In the genomic region with DNA sequence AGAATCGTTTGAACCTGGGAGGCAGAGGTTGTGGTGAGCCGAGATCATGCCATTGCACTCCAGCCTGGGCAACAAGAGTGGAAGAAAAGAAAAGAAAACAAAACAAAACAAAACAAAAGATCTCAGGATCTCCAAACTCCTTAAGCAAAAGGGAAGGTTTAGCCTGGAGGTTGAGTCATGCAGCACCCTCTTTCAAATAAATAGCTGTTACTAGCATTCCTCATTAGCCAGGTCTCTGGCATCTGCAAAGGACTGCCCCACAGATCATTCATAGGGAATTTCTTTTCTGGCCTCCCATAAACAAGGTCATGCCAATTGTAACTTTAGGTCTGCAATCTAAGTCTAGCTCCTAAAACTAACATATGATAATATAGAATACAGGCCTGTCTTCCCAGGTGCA, we compare ENCODE assay signal across 23 cellular contexts. TPM values are rescaled to one million over a fixed set of nuclear protein-coding genes. Genes with fewer than 3 reads are reported as not detected.
A peak's percentile ranks its signal among the peaks of the same experiment; 100 is the strongest.
DNase-seq lines count a peak whose midpoint lies in the region; ATAC-seq and TF ChIP-seq lines count a peak whose summit lies in the region.
"Had no signal": no experiment of that assay in that cellular context is flagged by ENCODE, and none has a peak within 500 bp of the region (broad histone marks: within the 10 kb centered on the region; RNA-seq: fewer than 3 reads in every experiment).

No MANE protein-coding gene starts in this region.

- H3K4me1 ChIP-seq in HCT116 (ENCODE audit: control insufficient read depth in 1 of 2, insufficient read depth in 2 of 2, low read length in 2 of 2), result peaks cover 12 to 58% of the 10 kb centered on the region in 2 experiments
- H3K4me1 ChIP-seq in RWPE2 (ENCODE audit: insufficient read depth, poor library complexity, severe bottlenecking), result peaks cover 48% of the 10 kb centered on the region
- H3K4me1 ChIP-seq in foreskin keratinocyte, result peaks cover 44% of the 10 kb centered on the region

- peak; percentile 65 for DNase-seq in A172 (ENCODE audit: low spot score)
- no peak for DNase-seq in HCT116 (ENCODE audit: low read depth, low spot score)
- DNase-seq in RWPE2 (ENCODE audit: low spot score), result no peak
- DNase-seq in foreskin keratinocyte, result peak; percentile 70 to 88
- DNase-seq in NCI-H524 (lab: John Stamatoyannopoulos, UW), result no peak
- no peak for DNase-seq in posterior cingulate gyrus
- DNase-seq: activated CD4-positive, CD25-positive, alpha-beta regulatory T cell treated with anti-CD3 and anti-CD28 coated beads, Interleukin-2, amount 50 U/mL, for 72 hours; activated T-cell treated with anti-CD3 and anti-CD28 coated beads, Interleukin-2, amount 50 U/mL, for 48 hours; DMS53; erythroblast; Karpas-422; left lung; mucosa of descending colon; NCI-H1436 treated with DMSO at 0.1 percent for 48 hours; NCI-H2171 treated with DMSO at 0.1 percent for 48 hours; stimulated activated CD4-positive, alpha-beta T cell treated with anti-CD3 and anti-CD28 coated beads, Interleukin-12 subunit alpha, Interleukin-12 subunit beta, amount 100 ng/mL, for 4 hours; stimulated activated CD8-positive, alpha-beta memory T cell treated with anti-CD3 and anti-CD28 coated beads, Interleukin-4, amount 100 ng/mL, for 48 hours; T-helper 9 cell had no signal

- no peak for TF ChIP-seq CTCF in HCT116 (IDR thresholded peaks at IDR 0.05 in 2 of 3, conservative IDR thresholded peaks at IDR 0.05 in 1 of 3; ENCODE audit: borderline replicate concordance in 1 of 3, insufficient read depth in 1 of 3, low read depth in 2 of 3, low read length in 2 of 3)
- no peak for TF ChIP-seq CTCF in RWPE2 (IDR thresholded peaks at IDR 0.05; ENCODE audit: poor library complexity, severe bottlenecking)
- TF ChIP-seq CTCF in foreskin keratinocyte (conservative IDR thresholded peaks at IDR 0.05), result no peak

- intact Hi-C loops in HCT116 (cut with micrococcal nuclease), result no loop called here
- intact Hi-C loops in posterior cingulate gyrus (cut with DNase I), result no loop called here

- H3K27ac ChIP-seq in HCT116 (ENCODE audit: low read depth, low read length), result no peak overlapping the region
- peak overlapping the region; percentile 99 for H3K27ac ChIP-seq in RWPE2 (ENCODE audit: poor library complexity, severe bottlenecking)
- H3K27ac ChIP-seq in foreskin keratinocyte, result peak overlapping the region; percentile 93
- H3K27ac ChIP-seq: left lung, neural progenitor cell, SK-N-MC had no signal

- no peak for TF ChIP-seq RAD21 in HCT116 (IDR thresholded peaks at IDR 0.05; ENCODE audit: low read depth)

- no peak for ATAC-seq in HCT116
- peak; percentile 50 for ATAC-seq in RWPE2 (ENCODE audit: low read depth)
- ATAC-seq in foreskin keratinocyte, result peak; percentile 20
- ATAC-seq in HG03520 (IDR thresholded peaks at IDR 0.05; ENCODE audit: unreplicated experiment), result no peak
- no peak for ATAC-seq in HG03571 (IDR thresholded peaks at IDR 0.05; ENCODE audit: unreplicated experiment)
- ATAC-seq: left lung, mucosa of descending colon had no signal

- CTCF ChIA-PET in HCT116 (lab: Charles Lee), result no interaction called here

- H3K4me3 ChIP-seq in HCT116 (replicated peaks in 1 of 2; ENCODE audit: low read depth in 1 of 2, low read length in 2 of 2), result no peak overlapping the region
- H3K4me3 ChIP-seq in RWPE2 (ENCODE audit: severe bottlenecking), result no peak overlapping the region
- H3K4me3 ChIP-seq: left lung, mucosa of descending colon, neural progenitor cell, SK-N-MC had no signal

- H3K9me2 ChIP-seq in HCT116 (ENCODE audit: insufficient read depth), result no peaks in the 10 kb centered on the region

- peak overlapping the region; percentile 4 for H2AFZ ChIP-seq in HCT116 (ENCODE audit: low read depth, low read length, poor library complexity, severe bottlenecking)
- H2AFZ ChIP-seq: neural progenitor cell had no signal

- RAD21 ChIA-PET in HCT116 (lab: Charles Lee; ENCODE audit: low non-redundant PET in 1 of 2, low total read pairs in 2 of 2, uncharacterized antibody in 2 of 2, unreplicated experiment in 2 of 2), result no interaction called here

- no peak overlapping the region for H3K9ac ChIP-seq in HCT116 (ENCODE audit: low read length)
- H3K9ac ChIP-seq: neural progenitor cell had no signal

- H3K36me3 ChIP-seq in HCT116 (ENCODE audit: control insufficient read depth in 1 of 2, insufficient read depth in 2 of 2, low read length in 2 of 2) (no peaks in the 10 kb centered on the region), RWPE2 (ENCODE audit: low read depth) (no peaks in the 10 kb centered on the region)
- H3K36me3 ChIP-seq: left lung, neural progenitor cell had no signal

- H3K79me2 ChIP-seq in HCT116 (ENCODE audit: insufficient read depth, low read length), result no peaks in the 10 kb centered on the region

- no peak for TF ChIP-seq POLR2A in HCT116 (IDR thresholded peaks at IDR 0.05; ENCODE audit: borderline replicate concordance, extremely low read depth, insufficient read depth, insufficient read length)

- H3K9me3 ChIP-seq in HCT116 (ENCODE audit: control insufficient read depth in 1 of 2, insufficient read depth in 1 of 2, low read depth in 1 of 2, low read length in 2 of 2) (no peaks in the 10 kb centered on the region), RWPE2 (ENCODE audit: severe bottlenecking) (no peaks in the 10 kb centered on the region)
- H3K9me3 ChIP-seq: left lung, mucosa of descending colon had no signal

- POLR2A ChIA-PET in HCT116 (lab: Charles Lee), result no interaction called here

- peak overlapping the region; percentile 26; the same call in 1 of the 2 replicates for H3K4me2 ChIP-seq in HCT116 (ENCODE audit: low read length)
- H3K4me2 ChIP-seq: neural progenitor cell had no signal

- BruUV-seq in HCT116 (replicated peaks; lab: Mats Ljungman, UMichigan), result no TSS peak

- H4K20me1 ChIP-seq in HCT116 (ENCODE audit: insufficient read depth), result no peaks in the 10 kb centered on the region

- H3K27me3 ChIP-seq in HCT116 (ENCODE audit: insufficient read depth, low read length) (no peaks in the 10 kb centered on the region), RWPE2 (ENCODE audit: insufficient read depth, poor library complexity, severe bottlenecking) (no peaks in the 10 kb centered on the region), foreskin keratinocyte (no peaks in the 10 kb centered on the region)
- H3K27me3 ChIP-seq: left lung, neural progenitor cell had no signal

TF ChIP-seq in HCT116, 20 proteins besides CTCF, POLR2A, EP300 and RAD21:
- TF ChIP-seq CBX3 (IDR thresholded peaks at IDR 0.05; ENCODE audit: low read depth) (no peak), FOSL1 (IDR thresholded peaks at IDR 0.05; ENCODE audit: low read depth) (no peak), SP1 (IDR thresholded peaks at IDR 0.05; ENCODE audit: low read depth) (no peak), JUND (IDR thresholded peaks at IDR 0.05) (no peak), POLR2AphosphoS5 (IDR thresholded peaks at IDR 0.05; ENCODE audit: low read depth, low read length) (no peak), CEBPB (IDR thresholded peaks at IDR 0.05; ENCODE audit: low read depth) (no peak), ZFX (IDR thresholded peaks at IDR 0.05) (no peak), ATF3 (IDR thresholded peaks at IDR 0.05) (no peak), SIN3A (IDR thresholded peaks at IDR 0.05; ENCODE audit: low read depth) (no peak)
- TF ChIP-seq, protein P1, sequence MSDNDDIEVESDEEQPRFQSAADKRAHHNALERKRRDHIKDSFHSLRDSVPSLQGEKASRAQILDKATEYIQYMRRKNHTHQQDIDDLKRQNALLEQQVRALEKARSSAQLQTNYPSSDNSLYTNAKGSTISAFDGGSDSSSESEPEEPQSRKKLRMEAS (IDR thresholded peaks at IDR 0.05), result no peak

RNA-seq across cellular contexts. Expression of gene EDN1, which starts 37.2 kb away (rescaled TPM):
- total RNA-seq in A172 (2014; rRNA removed; shearing (Covaris generic)), result 24.0 and 28.5 TPM in 2 replicates
- total RNA-seq in HCT116 (2021; ENCODE audit: unreplicated experiment) (0.22 TPM), foreskin keratinocyte (26.5 and 39.6 TPM in 2 replicates)
- polyA plus RNA-seq in HCT116 (2012), result 0.25 and 0.26 TPM in 2 replicates
- 16.2 and 27.5 TPM in 2 replicates for polyA plus RNA-seq in foreskin keratinocyte
- total RNA-seq: OCI-LY7 had no signal

Comparison
In these comparisons a context has a peak if more than half of its experiments do, and no peak if none do; other contexts are left out.
1. DNase-seq: peak in A172 (single experiment) and foreskin keratinocyte (2 of 2); none in HCT116 (single experiment), RWPE2 (single experiment), NCI-H524 (0 of 2) and posterior cingulate gyrus (0 of 10).
2. ATAC-seq: peak in RWPE2 (single experiment) and foreskin keratinocyte (single experiment); none in HCT116 (single experiment), HG03520 (single experiment) and HG03571 (single experiment).
3. RNA of gene EDN1, which starts 37.2 kb away (total RNA-seq): 26.5 to 39.6 TPM in foreskin keratinocyte and 24.0 to 28.5 TPM in A172; 0.22 TPM in HCT116 (single experiment); every median in the first group is over 10 times any median in the second.